Comparison of ENCODE assay signal across 9 cellular contexts in the genomic region with DNA sequence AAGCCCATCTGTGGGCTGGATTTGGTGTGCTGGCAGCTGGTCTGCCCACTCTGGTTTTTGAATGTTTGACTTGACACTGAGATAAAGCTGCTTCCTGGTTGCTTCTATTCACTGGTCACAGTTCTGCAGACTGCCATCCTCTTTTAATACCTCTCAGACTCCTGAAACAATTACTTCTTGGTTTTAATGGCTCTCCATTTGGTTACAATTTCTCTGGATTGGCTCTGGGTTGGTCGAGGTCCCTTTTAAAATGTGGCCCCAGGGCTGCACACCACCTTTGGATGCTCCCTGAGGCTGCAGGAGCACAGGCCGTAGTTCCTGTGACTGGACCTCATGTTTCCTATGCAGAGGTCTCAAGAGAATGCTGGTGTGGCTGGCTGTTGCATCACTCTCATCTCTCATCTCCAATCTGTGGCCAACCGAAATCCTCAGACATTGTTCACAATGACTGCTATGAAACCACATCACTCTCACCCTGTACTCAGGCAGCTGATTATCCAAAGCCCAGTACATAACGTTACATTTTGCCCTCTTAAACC.
DNase-seq lines count a peak whose midpoint lies in the region; ATAC-seq and TF ChIP-seq lines count a peak whose summit lies in the region.
"Had no signal": no experiment of that assay in that cellular context is flagged by ENCODE, and none has a peak within 500 bp of the region (broad histone marks: within the 10 kb centered on the region; RNA-seq: fewer than 3 reads in every experiment).

No MANE protein-coding gene starts in this region.

- H3K4me3 Mint-ChIP-seq in activated naive CD8-positive, alpha-beta T cell: no peak overlapping the region
- H3K4me3 Mint-ChIP-seq: T-helper 1 cell treated with Interleukin-12 subunit alpha and Interleukin-12 subunit beta and Interleukin-4 antibody, amounts not matched to agents 30 μg/mL and 1 μg/mL, for 36 hours had no signal

- TF ChIP-seq EP300 in sigmoid colon (IDR thresholded peaks at IDR 0.05): no peak

- peaks cover 0 to 6% (median 1%) of the 10 kb centered on the region in 4 donors for H3K36me3 ChIP-seq in sigmoid colon

- no peaks in the 10 kb centered on the region for H3K4me1 ChIP-seq in sigmoid colon

- H3K27me3 ChIP-seq in sigmoid colon: no peaks in the 10 kb centered on the region

- intact Hi-C loops in sigmoid colon (cut with DNase I): no loop called here

- no peaks in the 10 kb centered on the region for H3K9me3 ChIP-seq in sigmoid colon

- peaks cover 6% of the 10 kb centered on the region for H3K4me1 Mint-ChIP-seq in activated naive CD8-positive, alpha-beta T cell (ENCODE audit: low read depth)

- H3K27ac Mint-ChIP-seq in activated naive CD8-positive, alpha-beta T cell: peak overlapping the region; percentile 28
- H3K27ac Mint-ChIP-seq: T-helper 1 cell treated with Interleukin-12 subunit alpha and Interleukin-12 subunit beta and Interleukin-4 antibody, amounts not matched to agents 30 μg/mL and 1 μg/mL, for 36 hours had no signal

- TF ChIP-seq CTCF in sigmoid colon (IDR thresholded peaks at IDR 0.05): no peak

- peak; percentile 52 for DNase-seq in GM04504 (ENCODE audit: low read depth)
- no peak for DNase-seq in stimulated activated naive CD8-positive, alpha-beta T cell treated with anti-CD3 and anti-CD28 coated beads, Interleukin-15, Interleukin-2, amounts not matched to agents 100 U/mL and 50 U/mL, for 24 hours
- no peak for DNase-seq in NCI-H1105 (lab: John Stamatoyannopoulos, UW)
- no peak for DNase-seq in NCI-H2227 (lab: John Stamatoyannopoulos, UW; ENCODE audit: unreplicated experiment)
- no peak for DNase-seq in sigmoid colon

- no peak overlapping the region for H3K27ac ChIP-seq in sigmoid colon

- H3K9me3 Mint-ChIP-seq in activated naive CD8-positive, alpha-beta T cell (ENCODE audit: low read depth): no peaks in the 10 kb centered on the region
- H3K9me3 Mint-ChIP-seq: T-helper 1 cell treated with Interleukin-12 subunit alpha and Interleukin-12 subunit beta and Interleukin-4 antibody, amounts not matched to agents 30 μg/mL and 1 μg/mL, for 36 hours had no signal

- no peak overlapping the region for H3K4me3 ChIP-seq in sigmoid colon

- 66 to 80% methylated on average over 4 of the region's 4 CpGs for WGBS in sigmoid colon, 2 donors

- TF ChIP-seq POLR2A in sigmoid colon (IDR thresholded peaks at IDR 0.05): no peak

- H3K36me3 Mint-ChIP-seq in activated naive CD8-positive, alpha-beta T cell: peaks cover 23% of the 10 kb centered on the region

- ATAC-seq in GM19372 (IDR thresholded peaks at IDR 0.05; ENCODE audit: low read depth, unreplicated experiment) (peak; percentile 84), HG03354 (IDR thresholded peaks at IDR 0.05; ENCODE audit: poor library complexity, severe bottlenecking, unreplicated experiment) (peak; percentile 82)
- ATAC-seq in stimulated activated naive CD8-positive, alpha-beta T cell treated with anti-CD3 and anti-CD28 coated beads, Interleukin-15, Interleukin-2, amounts not matched to agents 100 U/mL and 50 U/mL, for 24 hours: peak; percentile 88

- no peaks in the 10 kb centered on the region for H3K27me3 Mint-ChIP-seq in activated naive CD8-positive, alpha-beta T cell
